In genomic region chr4:22695917-22696316, GRCh38 we compare ENCODE assay signal across 20 cellular contexts. TPM values are rescaled to one million over a fixed set of nuclear protein-coding genes. Genes with fewer than 3 reads are reported as not detected.
DNase-seq lines count a peak whose midpoint lies in the region; ATAC-seq, FAIRE-seq and TF ChIP-seq lines count a peak whose summit lies in the region.
"Had no signal": no experiment of that assay in that cellular context is flagged by ENCODE, and none has a peak within 500 bp of the region (broad histone marks: within the 10 kb centered on the region; RNA-seq: fewer than 3 reads in every experiment).

No MANE protein-coding gene starts in this region.

- WGBS in liver, result 9% methylated on average over 3 of the region's 3 CpGs
- 33 to 69% (median 50%) methylated on average over 3 of the region's 3 CpGs for WGBS in spleen, 5 donors

- TF ChIP-seq RAD21 in liver (IDR thresholded peaks at IDR 0.05), result peak; percentile 31 to 48

- FAIRE-seq in islet of Langerhans (lab: Jason Lieb, UNC), result peak; percentile 86
- FAIRE-seq: H1 had no signal

- H3K9ac ChIP-seq in liver (ENCODE audit: low read depth in 1 of 2, low read length in 2 of 2), result peak overlapping the region; percentile 54 to 57

- peak; percentile 31 for DNase-seq in HK-2 (ENCODE audit: unreplicated experiment)
- no peak for DNase-seq in spleen
- no peak for DNase-seq in LoVo (ENCODE audit: low spot score)
- DNase-seq in NCI-H1436 treated with DMSO at 0.1 percent for 48 hours (lab: John Stamatoyannopoulos, UW), result no peak
- no peak for DNase-seq in NCI-H345 (lab: John Stamatoyannopoulos, UW)
- DNase-seq: Calu3; CD4-positive, CD25-positive, alpha-beta regulatory T cell; DMS79; KBM-7; NCI-H1417 treated with DMSO at 0.1 percent for 48 hours; NCI-H2029 treated with DMSO at 0.1 percent for 48 hours; NCI-H2171 treated with DMSO at 0.1 percent for 48 hours; NCI-H748 treated with DMSO at 0.1 percent for 48 hours had no signal

- H3K36me3 ChIP-seq in liver (ENCODE audit: control insufficient read depth in 4 of 4, insufficient read depth in 3 of 4, low read depth in 1 of 4, low read length in 3 of 4), result no peaks in the 10 kb centered on the region
- no peaks in the 10 kb centered on the region for H3K36me3 ChIP-seq in spleen

- no peak for ATAC-seq in HG02938 (IDR thresholded peaks at IDR 0.05; ENCODE audit: unreplicated experiment)

- H3K27ac ChIP-seq in liver (ENCODE audit: low read depth in 1 of 2, low read length in 2 of 2), result peak overlapping the region; percentile 84 to 85
- H3K27ac ChIP-seq in spleen, result peak overlapping the region in 7 of 8 donors; percentile 16 to 58 (median 48)
- H3K27ac ChIP-seq: RWPE1 had no signal

- H3K4me1 ChIP-seq in liver (ENCODE audit: control insufficient read depth in 4 of 4, insufficient read depth in 4 of 4, low read length in 3 of 4) (peaks cover 2 to 49% (median 33%) of the 10 kb centered on the region in 4 donors), spleen (peaks cover 0 to 4% (median 0%) of the 10 kb centered on the region in 6 donors)

- intact Hi-C loops in spleen (cut with DNase I; ENCODE audit: low total_unique reads), result no loop called here

- H3K27me3 ChIP-seq in liver (ENCODE audit: control insufficient read depth in 4 of 4, insufficient read depth in 4 of 4, low read length in 3 of 4) (no peaks in the 10 kb centered on the region), spleen (replicated peaks in 1 of 7) (no peaks in the 10 kb centered on the region)

- H3K4me3 ChIP-seq in liver (ENCODE audit: low read depth in 1 of 3, low read length in 3 of 3), result peak overlapping the region; percentile 8 to 44 (median 20)
- peak overlapping the region in 1 of 8 donors; percentile 2 for H3K4me3 ChIP-seq in spleen

- H3K9me3 ChIP-seq in liver (ENCODE audit: control insufficient read depth in 4 of 4, low read length in 3 of 4) (no peaks in the 10 kb centered on the region), spleen (peaks cover 0 to 9% (median 6%) of the 10 kb centered on the region in 8 donors)

- TF ChIP-seq CTCF in liver (IDR thresholded peaks at IDR 0.05; ENCODE audit: low read depth, low read length, missing input control), result no peak
- no peak for TF ChIP-seq CTCF in spleen (IDR thresholded peaks at IDR 0.05 in 8 of 11, conservative IDR thresholded peaks at IDR 0.05 in 3 of 11)

- no peak for TF ChIP-seq POLR2A in spleen (IDR thresholded peaks at IDR 0.05)

TF ChIP-seq in liver, 16 proteins besides CTCF, POLR2A, EP300 and RAD21:
- TF ChIP-seq HNF4A (conservative IDR thresholded peaks at IDR 0.05) (peak; percentile 30 to 50), HNF4G (IDR thresholded peaks at IDR 0.05) (no peak), TAF1 (conservative IDR thresholded peaks at IDR 0.05) (peak; percentile 66), MAX (IDR thresholded peaks at IDR 0.05) (peak; percentile 69), ZBTB33 (IDR thresholded peaks at IDR 0.05) (no peak), RXRA (IDR thresholded peaks at IDR 0.05) (peak; percentile 29 to 40), SP1 (IDR thresholded peaks at IDR 0.05) (peak; percentile 46), YY1 (IDR thresholded peaks at IDR 0.05) (peak; percentile 64), GABPA (IDR thresholded peaks at IDR 0.05 in 1 of 2, conservative IDR thresholded peaks at IDR 0.05 in 1 of 2) (peak in 1 of 2 donors; percentile 32), EGR1 (IDR thresholded peaks at IDR 0.05; ENCODE audit: low read depth in 2 of 2) (no peak)
- TF ChIP-seq, protein P1, sequence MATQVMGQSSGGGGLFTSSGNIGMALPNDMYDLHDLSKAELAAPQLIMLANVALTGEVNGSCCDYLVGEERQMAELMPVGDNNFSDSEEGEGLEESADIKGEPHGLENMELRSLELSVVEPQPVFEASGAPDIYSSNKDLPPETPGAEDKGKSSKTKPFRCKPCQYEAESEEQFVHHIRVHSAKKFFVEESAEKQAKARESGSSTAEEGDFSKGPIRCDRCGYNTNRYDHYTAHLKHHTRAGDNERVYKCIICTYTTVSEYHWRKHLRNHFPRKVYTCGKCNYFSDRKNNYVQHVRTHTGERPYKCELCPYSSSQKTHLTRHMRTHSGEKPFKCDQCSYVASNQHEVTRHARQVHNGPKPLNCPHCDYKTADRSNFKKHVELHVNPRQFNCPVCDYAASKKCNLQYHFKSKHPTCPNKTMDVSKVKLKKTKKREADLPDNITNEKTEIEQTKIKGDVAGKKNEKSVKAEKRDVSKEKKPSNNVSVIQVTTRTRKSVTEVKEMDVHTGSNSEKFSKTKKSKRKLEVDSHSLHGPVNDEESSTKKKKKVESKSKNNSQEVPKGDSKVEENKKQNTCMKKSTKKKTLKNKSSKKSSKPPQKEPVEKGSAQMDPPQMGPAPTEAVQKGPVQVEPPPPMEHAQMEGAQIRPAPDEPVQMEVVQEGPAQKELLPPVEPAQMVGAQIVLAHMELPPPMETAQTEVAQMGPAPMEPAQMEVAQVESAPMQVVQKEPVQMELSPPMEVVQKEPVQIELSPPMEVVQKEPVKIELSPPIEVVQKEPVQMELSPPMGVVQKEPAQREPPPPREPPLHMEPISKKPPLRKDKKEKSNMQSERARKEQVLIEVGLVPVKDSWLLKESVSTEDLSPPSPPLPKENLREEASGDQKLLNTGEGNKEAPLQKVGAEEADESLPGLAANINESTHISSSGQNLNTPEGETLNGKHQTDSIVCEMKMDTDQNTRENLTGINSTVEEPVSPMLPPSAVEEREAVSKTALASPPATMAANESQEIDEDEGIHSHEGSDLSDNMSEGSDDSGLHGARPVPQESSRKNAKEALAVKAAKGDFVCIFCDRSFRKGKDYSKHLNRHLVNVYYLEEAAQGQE (IDR thresholded peaks at IDR 0.05), result no peak

RNA-seq across cellular contexts. Expression of gene GBA3, which starts 3.2 kb away (rescaled TPM):
- total RNA-seq in liver (10 to 100 TPM; 10.6 to 36.7 TPM), spleen (10 to 100 TPM in 5 of 7 donors, 1 to 10 TPM in 2; 7.7 to 33.1 (median 19.0) TPM)
- polyA plus RNA-seq in liver (10 to 100 TPM; 16.9 to 20.9 TPM), spleen (1 to 10 TPM in 2 of 3 donors, under 1 TPM in 1; 0.43 to 2.2 (median 1.3) TPM)
- total RNA-seq: A673; CD4-positive, CD25-positive, alpha-beta regulatory T cell; H1; NCI-H460 had no signal
- polyA plus RNA-seq: CD4-positive, CD25-positive, alpha-beta regulatory T cell; H1 had no signal
